In the genomic region with DNA sequence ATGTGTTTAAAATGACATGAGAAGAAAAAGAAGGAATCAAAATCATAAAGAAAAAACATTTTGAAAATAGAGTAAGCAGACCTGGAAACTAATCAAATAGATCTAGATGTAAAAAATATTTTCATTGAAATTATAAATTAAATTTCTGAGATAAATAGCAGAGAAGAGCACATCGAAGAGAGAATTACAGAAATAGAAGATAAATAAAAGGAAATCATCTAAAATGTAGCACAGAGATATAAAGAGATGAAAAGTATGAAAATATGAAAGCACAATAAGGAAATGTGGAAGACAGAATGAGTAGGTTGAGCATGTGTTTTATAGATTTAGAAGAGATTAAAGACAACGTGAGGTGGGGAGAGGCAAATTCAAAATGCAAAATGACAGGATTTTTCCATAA, we compare ENCODE assay signal across 4 cellular contexts.
TF ChIP-seq lines count a peak whose summit lies in the region.

No MANE protein-coding gene starts in this region.

TF ChIP-seq in SK-N-SH treated with all-trans-retinoic acid at 6 μM for 48 hours, 23 proteins besides CTCF, POLR2A, EP300 and RAD21 (continued from another document):
- no peak for TF ChIP-seq CSRNP3 (CRISPR knock-in tag; IDR thresholded peaks at IDR 0.05)
TF ChIP-seq in SK-N-SH treated with all-trans-retinoic acid at 6 μM for 48 hours: peak in this region for 1.

TF ChIP-seq in SK-N-SH, 30 proteins besides CTCF, POLR2A, EP300 and RAD21 (continued from another document):
- no peak for TF ChIP-seq SIN3A (IDR thresholded peaks at IDR 0.05; ENCODE audit: borderline replicate concordance, low read depth, low read length)
- no peak for TF ChIP-seq MEF2A (IDR thresholded peaks at IDR 0.05; ENCODE audit: borderline replicate concordance, low read depth)
- TF ChIP-seq REST (IDR thresholded peaks at IDR 0.05; ENCODE audit: low read depth, low read length), result no peak
- TF ChIP-seq FOXJ3 (CRISPR knock-in tag; IDR thresholded peaks at IDR 0.05), result no peak
- TF ChIP-seq, protein P1, sequence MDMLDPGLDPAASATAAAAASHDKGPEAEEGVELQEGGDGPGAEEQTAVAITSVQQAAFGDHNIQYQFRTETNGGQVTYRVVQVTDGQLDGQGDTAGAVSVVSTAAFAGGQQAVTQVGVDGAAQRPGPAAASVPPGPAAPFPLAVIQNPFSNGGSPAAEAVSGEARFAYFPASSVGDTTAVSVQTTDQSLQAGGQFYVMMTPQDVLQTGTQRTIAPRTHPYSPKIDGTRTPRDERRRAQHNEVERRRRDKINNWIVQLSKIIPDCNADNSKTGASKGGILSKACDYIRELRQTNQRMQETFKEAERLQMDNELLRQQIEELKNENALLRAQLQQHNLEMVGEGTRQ (IDR thresholded peaks at IDR 0.05; ENCODE audit: borderline replicate concordance, low read depth, low read length), result no peak
- TF ChIP-seq EZH2phosphoT487 (IDR thresholded peaks at IDR 0.05; ENCODE audit: borderline replicate concordance, low read depth), result no peak
- TF ChIP-seq, protein P2, sequence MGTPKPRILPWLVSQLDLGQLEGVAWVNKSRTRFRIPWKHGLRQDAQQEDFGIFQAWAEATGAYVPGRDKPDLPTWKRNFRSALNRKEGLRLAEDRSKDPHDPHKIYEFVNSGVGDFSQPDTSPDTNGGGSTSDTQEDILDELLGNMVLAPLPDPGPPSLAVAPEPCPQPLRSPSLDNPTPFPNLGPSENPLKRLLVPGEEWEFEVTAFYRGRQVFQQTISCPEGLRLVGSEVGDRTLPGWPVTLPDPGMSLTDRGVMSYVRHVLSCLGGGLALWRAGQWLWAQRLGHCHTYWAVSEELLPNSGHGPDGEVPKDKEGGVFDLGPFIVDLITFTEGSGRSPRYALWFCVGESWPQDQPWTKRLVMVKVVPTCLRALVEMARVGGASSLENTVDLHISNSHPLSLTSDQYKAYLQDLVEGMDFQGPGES (IDR thresholded peaks at IDR 0.05; ENCODE audit: low read depth, low read length), result no peak
- no peak for TF ChIP-seq TEAD4 (IDR thresholded peaks at IDR 0.05; ENCODE audit: borderline replicate concordance, insufficient read depth)
- TF ChIP-seq RXRA (IDR thresholded peaks at IDR 0.05; ENCODE audit: borderline replicate concordance, low read depth), result no peak
TF ChIP-seq in SK-N-SH: peak in this region for 0.

TF ChIP-seq in HEK293, 187 proteins besides CTCF, POLR2A, EP300 and RAD21 (continued from another document):
- TF ChIP-seq, protein P3, sequence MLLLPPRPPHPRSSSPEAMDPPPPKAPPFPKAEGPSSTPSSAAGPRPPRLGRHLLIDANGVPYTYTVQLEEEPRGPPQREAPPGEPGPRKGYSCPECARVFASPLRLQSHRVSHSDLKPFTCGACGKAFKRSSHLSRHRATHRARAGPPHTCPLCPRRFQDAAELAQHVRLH (tag by site-specific recombination; IDR thresholded peaks at IDR 0.05), result peak; percentile 20; the same call in 1 of the 2 replicates
- no peak for TF ChIP-seq TRIM28 (IDR thresholded peaks at IDR 0.05; ENCODE audit: borderline replicate concordance, low read length)

TF ChIP-seq in K562, 482 proteins besides CTCF, POLR2A, EP300 and RAD21 (continued from another document):
- TF ChIP-seq CBX3 (IDR thresholded peaks at IDR 0.05; ENCODE audit: borderline replicate concordance in 1 of 2, low read length in 2 of 2), result no peak
- no peak for TF ChIP-seq RUNX1 (IDR thresholded peaks at IDR 0.05; ENCODE audit: low read depth)
- 0 out of 2 replicates have a peak, but pooled peaks have one; percentile 44 for TF ChIP-seq ZFP30 (CRISPR knock-in tag; IDR thresholded peaks at IDR 0.05; ENCODE audit: borderline replicate concordance)
